Comparison of ENCODE assay signal across 8 cellular contexts in genomic region chr1:24201941-24202440, GRCh38. TPM values are rescaled to one million over a fixed set of nuclear protein-coding genes. Genes with fewer than 3 reads are reported as not detected.
A peak's percentile ranks its signal among the peaks of the same experiment; 100 is the strongest.
DNase-seq lines count a peak whose midpoint lies in the region; ATAC-seq, FAIRE-seq and TF ChIP-seq lines count a peak whose summit lies in the region.

No MANE protein-coding gene starts in this region.

- H3K9me3 ChIP-seq in GM12878 (replicated peaks; ENCODE audit: control insufficient read depth, insufficient read depth, low read length) = no peaks in the 10 kb centered on the region

- peaks cover 28% of the 10 kb centered on the region for H3K4me1 ChIP-seq in GM12878 (ENCODE audit: control insufficient read depth, insufficient read depth, low read length)

- SMC1A ChIA-PET in GM12878 (lab: Charles Lee; ENCODE audit: uncharacterized antibody, unreplicated experiment) = interaction anchor here (0.6 to 7.4 kb wide), 16 partner anchors 11 to 629 kb away, joined by 3 to 297 read pairs (median 4); partner anchors contain the start of gene NIPAL3

- CTCF ChIA-PET in GM12878 (lab: Yijun Ruan, JAX) = interaction anchor here (0.6 to 7.0 kb wide), 27 partner anchors 9 to 436 kb away, joined by 3 to 451 read pairs (median 5); partner anchors contain the start of gene NIPAL3

- TF ChIP-seq CTCF in NB4 (IDR thresholded peaks at IDR 0.05; ENCODE audit: low read depth, low read length) (peak; percentile 72), GM12878 (IDR thresholded peaks at IDR 0.05 in 2 of 3, conservative IDR thresholded peaks at IDR 0.05 in 1 of 3; ENCODE audit: control insufficient read depth in 2 of 3, extremely low read depth in 1 of 3, insufficient read depth in 1 of 3, low read depth in 3 of 3, low read length in 3 of 3) (peak; percentile 78 to 85 (median 82); a peak in 5 of 6 replicates), retinal pigment epithelial cell (conservative IDR thresholded peaks at IDR 0.05; ENCODE audit: low read depth, low read length) (peak; percentile 80)

- no peak overlapping the region for H3K4me2 ChIP-seq in GM12878 (ENCODE audit: control insufficient read depth, insufficient read depth)

- no peak overlapping the region for H3K4me3 ChIP-seq in NB4 (ENCODE audit: low read depth, low read length)
- no peak overlapping the region for H3K4me3 ChIP-seq in GM12878
- H3K4me3 ChIP-seq in retinal pigment epithelial cell (ENCODE audit: low read length) = no peak overlapping the region

- POLR2A ChIA-PET in GM12878 (lab: Charles Lee) = interaction anchor here (1.2 to 1.4 kb wide), 2 partner anchors 52 to 189 kb away, joined by 3 to 5 read pairs; no protein-coding TSS in a partner anchor

- no peaks in the 10 kb centered on the region for H3K79me2 ChIP-seq in GM12878 (ENCODE audit: control insufficient read depth, insufficient read depth, low read length)

- peak; percentile 94 for TF ChIP-seq RAD21 in GM12878 (IDR thresholded peaks at IDR 0.05; ENCODE audit: insufficient read depth, low read depth, low read length)

- H3K27me3 ChIP-seq in GM12878 (replicated peaks in 1 of 2; ENCODE audit: control insufficient read depth in 2 of 2, insufficient read depth in 2 of 2, low read length in 1 of 2) = no peaks in the 10 kb centered on the region; a peak in 1 of 4 replicates

- peak; percentile 92 for DNase-seq in GM03348 (ENCODE audit: low spot score)
- DNase-seq in NB4 (ENCODE audit: low read depth) = peak; percentile 67
- DNase-seq in T-helper 1 cell = peak in 4 of 5 donors; percentile 28 to 51 (median 44)
- no peak for DNase-seq in GM12878 (ENCODE audit: low read depth, low spot score)
- DNase-seq in hepatic stellate cell (ENCODE audit: low spot score) = peak; percentile 84
- peak; percentile 36 for DNase-seq in retinal pigment epithelial cell (ENCODE audit: low read depth)

- TF ChIP-seq EP300 in GM12878 (IDR thresholded peaks at IDR 0.05; ENCODE audit: borderline replicate concordance in 1 of 2, control insufficient read depth in 1 of 2, low read depth in 2 of 2, low read length in 2 of 2) = no peak

- FAIRE-seq in GM12878 (lab: Jason Lieb, UNC) = peak; percentile 78

- no peaks in the 10 kb centered on the region for H4K20me1 ChIP-seq in GM12878 (ENCODE audit: control insufficient read depth, insufficient read depth)

- ATAC-seq in GM12878 = peak; percentile 41
- no peak for ATAC-seq in GM19324 (IDR thresholded peaks at IDR 0.05; ENCODE audit: low FRiP score, unreplicated experiment)
- no peak for ATAC-seq in GM19455 (IDR thresholded peaks at IDR 0.05; ENCODE audit: unreplicated experiment)

- H3K27ac ChIP-seq in GM12878 (ENCODE audit: control insufficient read depth, insufficient read depth) = no peak overlapping the region

- intact Hi-C loops in GM12878 (cut with micrococcal nuclease; ENCODE audit: unreplicated experiment) = no loop called here

- TF ChIP-seq POLR2A in NB4 (IDR thresholded peaks at IDR 0.05; ENCODE audit: extremely low read depth, insufficient read length) (no peak), GM12878 (IDR thresholded peaks at IDR 0.05; ENCODE audit: low read depth, low read length) (no peak)

- RAD21 ChIA-PET in GM12878 (lab: Charles Lee; ENCODE audit: unreplicated experiment) = interaction anchor here (0.6 to 7.6 kb wide), 8 partner anchors 12 to 384 kb away, joined by 3 to 225 read pairs (median 4); partner anchors contain the start of gene NIPAL3

- in situ Hi-C loops in GM12878 (cut with MboI) = loop anchor here (5.0 kb wide), 2 partner anchors 190 to 430 kb away; no protein-coding TSS in a partner anchor

- 31% methylated on average over 5 of the region's 5 CpGs for WGBS in GM12878 (ENCODE audit: insufficient coverage, insufficient replicate concordance, low lambda C conversion rate, missing lambda C conversion rate)

- no peak overlapping the region for H2AFZ ChIP-seq in GM12878 (ENCODE audit: control insufficient read depth, low read depth, low read length)

- no peaks in the 10 kb centered on the region for H3K36me3 ChIP-seq in GM12878 (ENCODE audit: control insufficient read depth in 2 of 2, insufficient read depth in 2 of 2, low read length in 1 of 2)

- no TSS peak for BruUV-seq in GM12878 (replicated peaks; lab: Mats Ljungman, UMichigan)

- H3K9ac ChIP-seq in GM12878 (ENCODE audit: control insufficient read depth, insufficient read depth, low read length) = no peak overlapping the region

TF ChIP-seq in GM12878, 131 proteins besides CTCF, POLR2A, EP300 and RAD21:
- TF ChIP-seq E2F4 (IDR thresholded peaks at IDR 0.05; ENCODE audit: low read depth, low read length) (no peak), IKZF2 (IDR thresholded peaks at IDR 0.05) (peak; percentile 41 to 48; a peak in 2 of 4 replicates), HCFC1 (IDR thresholded peaks at IDR 0.05; ENCODE audit: low read length) (no peak), BHLHE40 (IDR thresholded peaks at IDR 0.05; ENCODE audit: borderline replicate concordance in 1 of 2, low read depth in 2 of 2, low read length in 1 of 2) (0 out of 4 replicates have a peak, but pooled peaks of 1 of the 2 experiments have one; percentile 11), YY1 (IDR thresholded peaks at IDR 0.05; ENCODE audit: low read depth, low read length) (0 out of 2 replicates have a peak, but pooled peaks have one; percentile 31), SMC3 (IDR thresholded peaks at IDR 0.05; ENCODE audit: borderline replicate concordance, low read length) (peak; percentile 92), EED (IDR thresholded peaks at IDR 0.05; ENCODE audit: low read depth) (peak; percentile 66)
- TF ChIP-seq, protein P1, sequence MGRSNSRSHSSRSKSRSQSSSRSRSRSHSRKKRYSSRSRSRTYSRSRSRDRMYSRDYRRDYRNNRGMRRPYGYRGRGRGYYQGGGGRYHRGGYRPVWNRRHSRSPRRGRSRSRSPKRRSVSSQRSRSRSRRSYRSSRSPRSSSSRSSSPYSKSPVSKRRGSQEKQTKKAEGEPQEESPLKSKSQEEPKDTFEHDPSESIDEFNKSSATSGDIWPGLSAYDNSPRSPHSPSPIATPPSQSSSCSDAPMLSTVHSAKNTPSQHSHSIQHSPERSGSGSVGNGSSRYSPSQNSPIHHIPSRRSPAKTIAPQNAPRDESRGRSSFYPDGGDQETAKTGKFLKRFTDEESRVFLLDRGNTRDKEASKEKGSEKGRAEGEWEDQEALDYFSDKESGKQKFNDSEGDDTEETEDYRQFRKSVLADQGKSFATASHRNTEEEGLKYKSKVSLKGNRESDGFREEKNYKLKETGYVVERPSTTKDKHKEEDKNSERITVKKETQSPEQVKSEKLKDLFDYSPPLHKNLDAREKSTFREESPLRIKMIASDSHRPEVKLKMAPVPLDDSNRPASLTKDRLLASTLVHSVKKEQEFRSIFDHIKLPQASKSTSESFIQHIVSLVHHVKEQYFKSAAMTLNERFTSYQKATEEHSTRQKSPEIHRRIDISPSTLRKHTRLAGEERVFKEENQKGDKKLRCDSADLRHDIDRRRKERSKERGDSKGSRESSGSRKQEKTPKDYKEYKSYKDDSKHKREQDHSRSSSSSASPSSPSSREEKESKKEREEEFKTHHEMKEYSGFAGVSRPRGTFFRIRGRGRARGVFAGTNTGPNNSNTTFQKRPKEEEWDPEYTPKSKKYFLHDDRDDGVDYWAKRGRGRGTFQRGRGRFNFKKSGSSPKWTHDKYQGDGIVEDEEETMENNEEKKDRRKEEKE (IDR thresholded peaks at IDR 0.05) = no peak
TF ChIP-seq in GM12878: peak in this region for 5.

RNA-seq across cellular contexts. Expression of gene IFNLR1, which starts 14.9 kb away (rescaled TPM):
- total RNA-seq in GM12878 (2013; cell fraction: nucleolus; rRNA removed) = 3.6 and 5.3 TPM in 2 replicates
- 3.9 and 4.4 TPM in 2 replicates for total RNA-seq in GM12878 (2014; rRNA removed)
- total RNA-seq in GM12878 (2014; rRNA removed; fragmentation: Illumina TruSeq; extraction: Trizol) = 3.5 and 3.7 TPM in 2 replicates
- total RNA-seq in GM12878 (2021) = 3.9 and 5.1 TPM in 2 replicates
- 2.7 TPM for polyA plus RNA-seq in GM12878 (2011; ENCODE audit: low read depth)
- 2.8 and 3.6 TPM in 2 replicates for polyA plus RNA-seq in GM12878 (2011; rRNA removed)
- polyA plus RNA-seq in GM12878 (2011; cell fraction: cytosol; rRNA removed) = 3.7 TPM in 2 replicates
- 2.7 and 3.3 TPM in 2 replicates for polyA plus RNA-seq in GM12878 (2011; cell fraction: nucleus; rRNA removed)
- polyA plus RNA-seq in GM12878 (2012) = 3.1 and 3.6 TPM in 2 replicates
- polyA plus RNA-seq in GM12878 (2014; fragmentation: Illumina TruSeq; extraction: Trizol) = 2.8 and 4.0 TPM in 2 replicates
- polyA plus RNA-seq in GM12878 (2014; fragmentation: Nextera tagmentation; extraction: Ambion mirVana) = under 1 TPM; 0.31 to 0.88 TPM
- 3.5 and 3.6 TPM in 2 replicates for polyA plus RNA-seq in GM12878 (2014; rRNA removed)
- polyA plus RNA-seq in GM12878 (2016; fragmentation: Nextera tagmentation; extraction: Ambion mirVana) = 1 to 10 TPM; 5.0 to 5.6 TPM
- 4.2 and 6.6 TPM in 2 replicates for polyA minus RNA-seq in GM12878 (2011; rRNA and poly(A)+ RNA removed)
- polyA minus RNA-seq in GM12878 (2011; cell fraction: cytosol; rRNA and poly(A)+ RNA removed) = 1.5 and 5.6 TPM in 2 replicates
- 0.85 and 1.8 TPM in 2 replicates for polyA minus RNA-seq in GM12878 (2011; cell fraction: nucleus; rRNA and poly(A)+ RNA removed)

RNA-seq across cellular contexts. Expression of gene IL22RA1, which starts 59.1 kb away (rescaled TPM):
- not detected in 2 replicates for total RNA-seq in GM12878 (2013; cell fraction: nucleolus; rRNA removed)
- not detected in 2 replicates for total RNA-seq in GM12878 (2014; rRNA removed)
- not detected in 2 replicates for total RNA-seq in GM12878 (2014; rRNA removed; fragmentation: Illumina TruSeq; extraction: Trizol)
- total RNA-seq in GM12878 (2021) = 0.08 TPM in 1 of 2 replicates, not detected in the other
- not detected for polyA plus RNA-seq in GM12878 (2011; ENCODE audit: low read depth)
- polyA plus RNA-seq in GM12878 (2011; rRNA removed) = not detected in 2 replicates
- polyA plus RNA-seq in GM12878 (2011; cell fraction: cytosol; rRNA removed) = 0.02 TPM in 1 of 2 replicates, not detected in the other
- not detected in 2 replicates for polyA plus RNA-seq in GM12878 (2011; cell fraction: nucleus; rRNA removed)
- polyA plus RNA-seq in GM12878 (2012) = not detected in 2 replicates
- not detected in 2 replicates for polyA plus RNA-seq in GM12878 (2014; fragmentation: Illumina TruSeq; extraction: Trizol)
- polyA plus RNA-seq in GM12878 (2014; fragmentation: Nextera tagmentation; extraction: Ambion mirVana) = not detected
- not detected in 2 replicates for polyA plus RNA-seq in GM12878 (2014; rRNA removed)
- not detected for polyA plus RNA-seq in GM12878 (2016; fragmentation: Nextera tagmentation; extraction: Ambion mirVana)
- not detected in 2 replicates for polyA minus RNA-seq in GM12878 (2011; rRNA and poly(A)+ RNA removed)
- not detected in 2 replicates for polyA minus RNA-seq in GM12878 (2011; cell fraction: cytosol; rRNA and poly(A)+ RNA removed)
- not detected in 2 replicates for polyA minus RNA-seq in GM12878 (2011; cell fraction: nucleus; rRNA and poly(A)+ RNA removed)
